In genomic region chr1:33473900-33474299, GRCh38 we compare ENCODE assay signal across 11 cellular contexts. TPM values are rescaled to one million over a fixed set of nuclear protein-coding genes. Genes with fewer than 3 reads are reported as not detected.
A peak's percentile ranks its signal among the peaks of the same experiment; 100 is the strongest.
DNase-seq lines count a peak whose midpoint lies in the region; ATAC-seq and TF ChIP-seq lines count a peak whose summit lies in the region.
"Had no signal": no experiment of that assay in that cellular context is flagged by ENCODE, and none has a peak within 500 bp of the region (broad histone marks: within the 10 kb centered on the region; RNA-seq: fewer than 3 reads in every experiment).

No MANE protein-coding gene starts in this region.

- H3K9me3 ChIP-seq in right atrium auricular region (no peaks in the 10 kb centered on the region), subcutaneous abdominal adipose tissue (ENCODE audit: control insufficient read depth in 5 of 5, low read length in 5 of 5) (no peaks in the 10 kb centered on the region)
- H3K9me3 ChIP-seq: upper lobe of left lung had no signal

- peak overlapping the region; percentile 92 for H3K4me3 Mint-ChIP-seq in activated naive CD4-positive, alpha-beta T cell treated with anti-CD3 and anti-CD28 coated beads, Interleukin-2, amount 50 U/mL, for 24 hours
- peak overlapping the region; percentile 80 for H3K4me3 Mint-ChIP-seq in WTC11

- H3K27ac ChIP-seq in right atrium auricular region (peak overlapping the region; percentile 90 to 93), subcutaneous abdominal adipose tissue (ENCODE audit: low read depth, low read length) (peak overlapping the region; percentile 45)

- H3K36me3 ChIP-seq in right atrium auricular region (no peaks in the 10 kb centered on the region), subcutaneous abdominal adipose tissue (ENCODE audit: control insufficient read depth in 5 of 5, insufficient read depth in 5 of 5, low read length in 5 of 5) (peaks cover 0 to 3% (median 0%) of the 10 kb centered on the region in 5 donors)
- H3K36me3 ChIP-seq: upper lobe of left lung had no signal

- H3K36me3 Mint-ChIP-seq in activated naive CD4-positive, alpha-beta T cell treated with anti-CD3 and anti-CD28 coated beads, Interleukin-2, amount 50 U/mL, for 24 hours = no peaks in the 10 kb centered on the region
- H3K36me3 Mint-ChIP-seq in WTC11 = no peaks in the 10 kb centered on the region

- TF ChIP-seq CTCF in WTC11 (IDR thresholded peaks at IDR 0.05) (no peak), right atrium auricular region (IDR thresholded peaks at IDR 0.05) (no peak)

- H3K4me1 Mint-ChIP-seq in activated naive CD4-positive, alpha-beta T cell treated with anti-CD3 and anti-CD28 coated beads, Interleukin-2, amount 50 U/mL, for 24 hours = peaks cover 28% of the 10 kb centered on the region
- peaks cover 23% of the 10 kb centered on the region for H3K4me1 Mint-ChIP-seq in WTC11

- H3K27me3 ChIP-seq in right atrium auricular region = no peaks in the 10 kb centered on the region
- peaks cover 0 to 3% (median 0%) of the 10 kb centered on the region in 5 donors for H3K27me3 ChIP-seq in subcutaneous abdominal adipose tissue (ENCODE audit: control insufficient read depth in 5 of 5, insufficient read depth in 4 of 5, low read length in 5 of 5)
- H3K27me3 ChIP-seq: upper lobe of left lung had no signal

- no peak for DNase-seq in activated naive CD4-positive, alpha-beta T cell treated with anti-CD3 and anti-CD28 coated beads, Interleukin-2, amount 50 U/mL, for 16 hours
- DNase-seq in WTC11 (ENCODE audit: low spot score) (no peak), right atrium auricular region (ENCODE audit: low spot score) (no peak), G401 (ENCODE audit: low spot score) (no peak), NK-92 (lab: John Stamatoyannopoulos, UW; ENCODE audit: unreplicated experiment) (no peak)
- DNase-seq: activated CD4-positive, alpha-beta T cell treated with anti-CD3 and anti-CD28 coated beads for 1 hour; NCI-H2081; upper lobe of left lung had no signal

- POLR2A ChIA-PET in WTC11 (lab: Charles Lee) = no interaction called here

- peak overlapping the region in 2 of 5 donors; percentile 9 for H3K9ac ChIP-seq in subcutaneous abdominal adipose tissue (ENCODE audit: low read length in 5 of 5)

- no peaks in the 10 kb centered on the region for H3K9me3 Mint-ChIP-seq in activated naive CD4-positive, alpha-beta T cell treated with anti-CD3 and anti-CD28 coated beads, Interleukin-2, amount 50 U/mL, for 24 hours
- H3K9me3 Mint-ChIP-seq in WTC11 = no peaks in the 10 kb centered on the region

- no peak overlapping the region for H3K27ac Mint-ChIP-seq in activated naive CD4-positive, alpha-beta T cell treated with anti-CD3 and anti-CD28 coated beads, Interleukin-2, amount 50 U/mL, for 24 hours
- no peak overlapping the region for H3K27ac Mint-ChIP-seq in WTC11

- no peak for ATAC-seq in WTC11
- no peak for ATAC-seq in HG03354 (IDR thresholded peaks at IDR 0.05; ENCODE audit: poor library complexity, severe bottlenecking, unreplicated experiment)

- in situ Hi-C loops in G401 (cut with HindIII; ENCODE audit: low sequenced_read_pairs) = no loop called here

- H3K4me3 ChIP-seq in right atrium auricular region (no peak overlapping the region), subcutaneous abdominal adipose tissue (ENCODE audit: low read depth in 1 of 5, low read length in 5 of 5) (no peak overlapping the region)

- H3K4me1 ChIP-seq in right atrium auricular region (peaks cover 0 to 42% of the 10 kb centered on the region in 2 donors), subcutaneous abdominal adipose tissue (ENCODE audit: control insufficient read depth in 5 of 5, insufficient read depth in 5 of 5, low read length in 5 of 5) (peaks cover 19 to 39% (median 23%) of the 10 kb centered on the region in 5 donors)

- CTCF ChIA-PET in WTC11 (lab: Charles Lee) = interaction anchor here (1.4 to 5.1 kb wide), 2 partner anchors 160 to 178 kb away, joined by 4 to 48 read pairs; no protein-coding TSS in a partner anchor

- no peaks in the 10 kb centered on the region for H3K27me3 Mint-ChIP-seq in activated naive CD4-positive, alpha-beta T cell treated with anti-CD3 and anti-CD28 coated beads, Interleukin-2, amount 50 U/mL, for 24 hours
- H3K27me3 Mint-ChIP-seq in WTC11 (ENCODE audit: low read depth) = no peaks in the 10 kb centered on the region; the same call in 1 of the 2 replicates

TF ChIP-seq in WTC11, 78 proteins besides CTCF, POLR2A, EP300 and RAD21 (continues in another document):
- TF ChIP-seq CBFB (CRISPR knock-in tag; IDR thresholded peaks at IDR 0.05; ENCODE audit: low read depth) = no peak
- TF ChIP-seq ZNF425 (CRISPR knock-in tag; conservative IDR thresholded peaks at IDR 0.05) = no peak
- TF ChIP-seq ARID4B (CRISPR knock-in tag; IDR thresholded peaks at IDR 0.05; ENCODE audit: borderline replicate concordance) = no peak
- TF ChIP-seq ZNF121 (CRISPR knock-in tag; IDR thresholded peaks at IDR 0.05) = no peak
- no peak for TF ChIP-seq FOXP1 (CRISPR knock-in tag; IDR thresholded peaks at IDR 0.05; ENCODE audit: borderline replicate concordance)
- TF ChIP-seq E2F1 (CRISPR knock-in tag; IDR thresholded peaks at IDR 0.05) = no peak
- no peak for TF ChIP-seq FOXJ3 (CRISPR knock-in tag; IDR thresholded peaks at IDR 0.05; ENCODE audit: borderline replicate concordance)
- no peak for TF ChIP-seq SOX15 (CRISPR knock-in tag; IDR thresholded peaks at IDR 0.05)
- no peak for TF ChIP-seq ETV6 (CRISPR knock-in tag; IDR thresholded peaks at IDR 0.05)

RNA-seq across cellular contexts. Expression of gene ZSCAN20, which starts 1.5 kb away (rescaled TPM):
- total RNA-seq in WTC11 (2021) = 3.7 to 5.4 TPM (median 4.0 TPM) in 3 replicates
- 1 to 10 TPM; 4.7 to 7.3 TPM for total RNA-seq in right atrium auricular region
- total RNA-seq in G401 (2014; rRNA removed; shearing (Covaris generic)) = 5.8 and 7.4 TPM in 2 replicates

RNA-seq across cellular contexts. Expression of gene PHC2, which starts 43.0 kb away (rescaled TPM):
- 7.0 to 7.6 TPM (median 7.4 TPM) in 3 replicates for total RNA-seq in WTC11 (2021)
- 100 to 1,000 TPM in 1 of 2 donors, 10 to 100 TPM in 1; 98.4 to 144 TPM for total RNA-seq in right atrium auricular region
- 54.6 and 71.9 TPM in 2 replicates for total RNA-seq in G401 (2014; rRNA removed; shearing (Covaris generic))
